ENCODE assay signal across 8 cellular contexts in genomic region chr11:65920035-65920802, GRCh38. TPM values are rescaled to one million over a fixed set of nuclear protein-coding genes. Genes with fewer than 3 reads are reported as not detected.
A peak's percentile ranks its signal among the peaks of the same experiment; 100 is the strongest.
DNase-seq lines count a peak whose midpoint lies in the region; ATAC-seq and TF ChIP-seq lines count a peak whose summit lies in the region.

No MANE protein-coding gene starts in this region.

- DNase-seq in BE2C (peak; percentile 34), left lung (peak; percentile 57 to 86), hippocampal formation (lab: John Stamatoyannopoulos, UW) (no peak), LoVo (ENCODE audit: low spot score) (no peak), CD1c-positive myeloid dendritic cell (ENCODE audit: extremely low spot score) (no peak)
- DNase-seq in activated naive CD8-positive, alpha-beta T cell treated with anti-CD3 and anti-CD28 coated beads, Interleukin-2, amount 10 ng/mL, durations not matched to agents 7 days and 5 days: no peak

- intact Hi-C loops in left lung (cut with DNase I): no loop called here

- no peaks in the 10 kb centered on the region for H3K9me3 Mint-ChIP-seq in activated naive CD8-positive, alpha-beta T cell treated with anti-CD3 and anti-CD28 coated beads, Interleukin-2, amount 10 ng/mL, durations not matched to agents 7 days and 5 days

- H3K4me3 ChIP-seq in BE2C (ENCODE audit: low read depth, low read length) (peak overlapping the region; percentile 73), left lung (peak overlapping the region; percentile 94 to 98)

- peaks cover 25% of the 10 kb centered on the region for H3K4me1 Mint-ChIP-seq in activated naive CD8-positive, alpha-beta T cell treated with anti-CD3 and anti-CD28 coated beads, Interleukin-2, amount 10 ng/mL, durations not matched to agents 7 days and 5 days

- TF ChIP-seq CTCF in BE2C (IDR thresholded peaks at IDR 0.05; ENCODE audit: low read depth, low read length): no peak
- no peak for TF ChIP-seq CTCF in left lung (IDR thresholded peaks at IDR 0.05)

- H3K27me3 ChIP-seq in BE2C (no peaks in the 10 kb centered on the region), left lung (no peaks in the 10 kb centered on the region)

- H3K9me3 ChIP-seq in BE2C (no peaks in the 10 kb centered on the region), left lung (no peaks in the 10 kb centered on the region)

- peaks cover 24% of the 10 kb centered on the region for H3K36me3 Mint-ChIP-seq in activated naive CD8-positive, alpha-beta T cell treated with anti-CD3 and anti-CD28 coated beads, Interleukin-2, amount 10 ng/mL, durations not matched to agents 7 days and 5 days

- H3K27me3 Mint-ChIP-seq in activated naive CD8-positive, alpha-beta T cell treated with anti-CD3 and anti-CD28 coated beads, Interleukin-2, amount 10 ng/mL, durations not matched to agents 7 days and 5 days: no peaks in the 10 kb centered on the region

- H3K4me3 Mint-ChIP-seq in activated naive CD8-positive, alpha-beta T cell treated with anti-CD3 and anti-CD28 coated beads, Interleukin-2, amount 10 ng/mL, durations not matched to agents 7 days and 5 days: peak overlapping the region; percentile 98

- H3K4me1 ChIP-seq in BE2C: peaks cover 13% of the 10 kb centered on the region
- H3K4me1 ChIP-seq in left lung: peaks cover 35 to 47% of the 10 kb centered on the region in 2 donors

- POLR2A ChIA-PET in activated naive CD8-positive, alpha-beta T cell treated with anti-CD3 and anti-CD28 coated beads, Interleukin-2, amount 10 ng/mL, durations not matched to agents 7 days and 5 days (lab: Charles Lee): interaction anchor here (1.0 to 2.5 kb wide), 6 partner anchors 8 to 38 kb away, joined by 4 to 17 read pairs (median 7); partner anchors contain the start of genes CCDC85B, FIBP and FOSL1

- no peaks in the 10 kb centered on the region for H3K36me3 ChIP-seq in BE2C
- peaks cover 0 to 26% of the 10 kb centered on the region in 2 donors for H3K36me3 ChIP-seq in left lung

- peak overlapping the region; percentile 91 for H3K27ac Mint-ChIP-seq in activated naive CD8-positive, alpha-beta T cell treated with anti-CD3 and anti-CD28 coated beads, Interleukin-2, amount 10 ng/mL, durations not matched to agents 7 days and 5 days

- peak; percentile 2 for ATAC-seq in HG02623 (IDR thresholded peaks at IDR 0.05; ENCODE audit: unreplicated experiment)
- no peak for ATAC-seq in activated naive CD8-positive, alpha-beta T cell treated with anti-CD3 and anti-CD28 coated beads, Interleukin-2, amount 10 ng/mL, durations not matched to agents 7 days and 5 days (ENCODE audit: low read depth)
- no peak for ATAC-seq in left lung

- H3K27ac ChIP-seq in left lung: peak overlapping the region in 1 of 2 donors; percentile 89
- H3K27ac ChIP-seq in temporal lobe (ENCODE audit: low read depth, low read length): peak overlapping the region; percentile 52

RNA-seq across cellular contexts. Expression of gene DRAP1, which starts 1.0 kb away (rescaled TPM):
- 296 TPM for polyA plus RNA-seq in BE2C (2012; ENCODE audit: insufficient read depth, insufficient read length, low read depth)
- 100 to 1,000 TPM; 225 to 259 TPM for total RNA-seq in activated naive CD8-positive, alpha-beta T cell treated with anti-CD3 and anti-CD28 coated beads, Interleukin-2, amount 10 ng/mL, durations not matched to agents 7 days and 5 days
- 10 to 100 TPM; 61.0 to 64.5 TPM for total RNA-seq in left lung
- total RNA-seq in temporal lobe: 68.4 TPM

RNA-seq across cellular contexts. Expression of gene C11orf68, which starts 1.4 kb away (rescaled TPM):
- 197 TPM for polyA plus RNA-seq in BE2C (2012; ENCODE audit: insufficient read depth, insufficient read length, low read depth)
- total RNA-seq in activated naive CD8-positive, alpha-beta T cell treated with anti-CD3 and anti-CD28 coated beads, Interleukin-2, amount 10 ng/mL, durations not matched to agents 7 days and 5 days: 10 to 100 TPM; 39.8 to 42.8 TPM
- total RNA-seq in left lung (10 to 100 TPM; 29.6 to 35.0 TPM), temporal lobe (13.8 TPM)

RNA-seq across cellular contexts. Expression of gene FOSL1, which starts 20.0 kb away (rescaled TPM):
- not detected for polyA plus RNA-seq in BE2C (2012; ENCODE audit: insufficient read depth, insufficient read length, low read depth)
- total RNA-seq in activated naive CD8-positive, alpha-beta T cell treated with anti-CD3 and anti-CD28 coated beads, Interleukin-2, amount 10 ng/mL, durations not matched to agents 7 days and 5 days: 1 to 10 TPM; 1.9 to 2.0 TPM
- total RNA-seq in left lung: 10 to 100 TPM in 1 of 2 donors, 1 to 10 TPM in 1; 3.4 to 16.3 TPM
- not detected for total RNA-seq in temporal lobe

RNA-seq across cellular contexts. Expression of gene TSGA10IP, which starts 25.1 kb away (rescaled TPM):
- polyA plus RNA-seq in BE2C (2012; ENCODE audit: insufficient read depth, insufficient read length, low read depth): not detected
- not detected for total RNA-seq in activated naive CD8-positive, alpha-beta T cell treated with anti-CD3 and anti-CD28 coated beads, Interleukin-2, amount 10 ng/mL, durations not matched to agents 7 days and 5 days
- not detected for total RNA-seq in left lung
- total RNA-seq in temporal lobe: not detected

RNA-seq across cellular contexts. Expression of gene CCDC85B, which starts 29.7 kb away (rescaled TPM):
- 205 TPM for polyA plus RNA-seq in BE2C (2012; ENCODE audit: insufficient read depth, insufficient read length, low read depth)
- 10 to 100 TPM; 59.8 to 66.3 TPM for total RNA-seq in activated naive CD8-positive, alpha-beta T cell treated with anti-CD3 and anti-CD28 coated beads, Interleukin-2, amount 10 ng/mL, durations not matched to agents 7 days and 5 days
- total RNA-seq in left lung: 10 to 100 TPM; 23.3 to 32.0 TPM
- total RNA-seq in temporal lobe: 12.0 TPM

Comparison
In these comparisons a context has a peak if more than half of its experiments do, and no peak if none do; other contexts are left out.
1. DNase-seq: peak in BE2C (single experiment) and left lung (2 of 2); none in activated naive CD8-positive, alpha-beta T cell treated with anti-CD3 and anti-CD28 coated beads, Interleukin-2, amount 10 ng/mL, durations not matched to agents 7 days and 5 days (single experiment), hippocampal formation (0 of 2), LoVo (single experiment) and CD1c-positive myeloid dendritic cell (single experiment).